In genomic region chr18:58862404-58862803, GRCh38 we compare ENCODE assay signal across 8 cellular contexts. TPM values are rescaled to one million over a fixed set of nuclear protein-coding genes. Genes with fewer than 3 reads are reported as not detected.
A peak's percentile ranks its signal among the peaks of the same experiment; 100 is the strongest.
DNase-seq lines count a peak whose midpoint lies in the region; ATAC-seq and TF ChIP-seq lines count a peak whose summit lies in the region.

No MANE protein-coding gene starts in this region.

- no peaks in the 10 kb centered on the region for H3K36me3 Mint-ChIP-seq in activated CD8-positive, alpha-beta memory T cell treated with anti-CD3 and anti-CD28 coated beads, Interleukin-2, amount 10 ng/mL, durations not matched to agents 7 days and 5 days
- no peaks in the 10 kb centered on the region for H3K36me3 Mint-ChIP-seq in activated T-helper 1 cell treated with anti-CD3 and anti-CD28 coated beads, Interleukin-12 subunit alpha, Interleukin-12 subunit beta, Interleukin-2, Interleukin-4 antibody, amounts not matched to agents 30 ng/mL and 10 ng/mL and 1 ng/mL, durations not matched to agents 14 hours and 24 hours and 36 hours (ENCODE audit: low read depth)

- CTCF ChIA-PET in activated CD8-positive, alpha-beta memory T cell treated with anti-CD3 and anti-CD28 coated beads, Interleukin-2, amount 10 ng/mL, durations not matched to agents 7 days and 5 days (lab: Charles Lee): no interaction called here

- H3K27ac Mint-ChIP-seq in activated CD8-positive, alpha-beta memory T cell treated with anti-CD3 and anti-CD28 coated beads, Interleukin-2, amount 10 ng/mL, durations not matched to agents 7 days and 5 days: peak overlapping the region; percentile 72
- H3K27ac Mint-ChIP-seq in activated T-helper 1 cell treated with anti-CD3 and anti-CD28 coated beads, Interleukin-12 subunit alpha, Interleukin-12 subunit beta, Interleukin-2, Interleukin-4 antibody, amounts not matched to agents 30 ng/mL and 10 ng/mL and 1 ng/mL, durations not matched to agents 14 hours and 24 hours and 36 hours: no peak overlapping the region

- no peak for DNase-seq in activated CD8-positive, alpha-beta memory T cell treated with anti-CD3 and anti-CD28 coated beads, Interleukin-2, amount 10 ng/mL, durations not matched to agents 7 days and 5 days
- DNase-seq in activated CD8-positive, alpha-beta memory T cell treated with anti-CD3 and anti-CD28 coated beads, Interleukin-2, amount 50 U/mL, for 48 hours: no peak
- no peak for DNase-seq in activated T-helper 1 cell treated with anti-CD3 and anti-CD28 coated beads, Interleukin-12 subunit alpha, Interleukin-12 subunit beta, Interleukin-2, Interleukin-4 antibody, amounts not matched to agents 30 ng/mL and 10 ng/mL and 1 ng/mL, durations not matched to agents 14 hours and 24 hours and 36 hours (ENCODE audit: low spot score)
- no peak for DNase-seq in thoracic aorta (ENCODE audit: low spot score)

- H3K4me1 ChIP-seq in thoracic aorta (ENCODE audit: control insufficient read depth in 1 of 2, low read depth in 2 of 2): peaks cover 62 to 81% of the 10 kb centered on the region in 2 donors

- H3K36me3 ChIP-seq in thoracic aorta: no peaks in the 10 kb centered on the region

- H3K4me1 Mint-ChIP-seq in activated CD8-positive, alpha-beta memory T cell treated with anti-CD3 and anti-CD28 coated beads, Interleukin-2, amount 10 ng/mL, durations not matched to agents 7 days and 5 days: peaks cover 4% of the 10 kb centered on the region
- H3K4me1 Mint-ChIP-seq in activated T-helper 1 cell treated with anti-CD3 and anti-CD28 coated beads, Interleukin-12 subunit alpha, Interleukin-12 subunit beta, Interleukin-2, Interleukin-4 antibody, amounts not matched to agents 30 ng/mL and 10 ng/mL and 1 ng/mL, durations not matched to agents 14 hours and 24 hours and 36 hours (ENCODE audit: low read depth): no peaks in the 10 kb centered on the region

- H3K27me3 ChIP-seq in layer of hippocampus (ENCODE audit: control insufficient read depth, insufficient read depth, low read length): no peaks in the 10 kb centered on the region
- H3K27me3 ChIP-seq in thoracic aorta (replicated peaks; ENCODE audit: insufficient read depth): no peaks in the 10 kb centered on the region

- H3K27ac ChIP-seq in layer of hippocampus (ENCODE audit: low read depth, low read length) (peak overlapping the region; percentile 97), thoracic aorta (peak overlapping the region; percentile 90 to 92)

- peaks cover 64% of the 10 kb centered on the region for H3K27me3 Mint-ChIP-seq in activated CD8-positive, alpha-beta memory T cell treated with anti-CD3 and anti-CD28 coated beads, Interleukin-2, amount 10 ng/mL, durations not matched to agents 7 days and 5 days
- peaks cover 72% of the 10 kb centered on the region for H3K27me3 Mint-ChIP-seq in activated T-helper 1 cell treated with anti-CD3 and anti-CD28 coated beads, Interleukin-12 subunit alpha, Interleukin-12 subunit beta, Interleukin-2, Interleukin-4 antibody, amounts not matched to agents 30 ng/mL and 10 ng/mL and 1 ng/mL, durations not matched to agents 14 hours and 24 hours and 36 hours (ENCODE audit: insufficient read depth)

- H3K4me3 ChIP-seq in thoracic aorta: peak overlapping the region; percentile 62

- peak overlapping the region; percentile 59 for H3K4me3 Mint-ChIP-seq in activated CD8-positive, alpha-beta memory T cell treated with anti-CD3 and anti-CD28 coated beads, Interleukin-2, amount 10 ng/mL, durations not matched to agents 7 days and 5 days
- peak overlapping the region; percentile 55 for H3K4me3 Mint-ChIP-seq in activated T-helper 1 cell treated with anti-CD3 and anti-CD28 coated beads, Interleukin-12 subunit alpha, Interleukin-12 subunit beta, Interleukin-2, Interleukin-4 antibody, amounts not matched to agents 30 ng/mL and 10 ng/mL and 1 ng/mL, durations not matched to agents 14 hours and 24 hours and 36 hours

- ATAC-seq in activated CD8-positive, alpha-beta memory T cell treated with anti-CD3 and anti-CD28 coated beads, Interleukin-2, amount 10 ng/mL, durations not matched to agents 7 days and 5 days: no peak
- ATAC-seq in thoracic aorta (ENCODE audit: insufficient number of reproducible peaks, low FRiP score, low read depth) (no peak), GM21360 (IDR thresholded peaks at IDR 0.05; ENCODE audit: unreplicated experiment) (no peak), GM18519 (IDR thresholded peaks at IDR 0.05; ENCODE audit: low FRiP score, unreplicated experiment) (no peak), GM19023 (IDR thresholded peaks at IDR 0.05; ENCODE audit: unreplicated experiment) (no peak)

- no peaks in the 10 kb centered on the region for H3K9me3 ChIP-seq in thoracic aorta

- no peak for TF ChIP-seq CTCF in thoracic aorta (IDR thresholded peaks at IDR 0.05)

- intact Hi-C loops in activated T-helper 1 cell treated with anti-CD3 and anti-CD28 coated beads, Interleukin-12 subunit alpha, Interleukin-12 subunit beta, Interleukin-2, Interleukin-4 antibody, amounts not matched to agents 30 ng/mL and 10 ng/mL and 1 ng/mL, durations not matched to agents 14 hours and 24 hours and 36 hours (cut with micrococcal nuclease): no loop called here

- no peaks in the 10 kb centered on the region for H3K9me3 Mint-ChIP-seq in activated CD8-positive, alpha-beta memory T cell treated with anti-CD3 and anti-CD28 coated beads, Interleukin-2, amount 10 ng/mL, durations not matched to agents 7 days and 5 days (ENCODE audit: low read depth)
- H3K9me3 Mint-ChIP-seq in activated T-helper 1 cell treated with anti-CD3 and anti-CD28 coated beads, Interleukin-12 subunit alpha, Interleukin-12 subunit beta, Interleukin-2, Interleukin-4 antibody, amounts not matched to agents 30 ng/mL and 10 ng/mL and 1 ng/mL, durations not matched to agents 14 hours and 24 hours and 36 hours: no peaks in the 10 kb centered on the region

RNA-seq across cellular contexts. Expression of gene ZNF532, which starts 2.3 kb away (rescaled TPM):
- total RNA-seq in activated CD8-positive, alpha-beta memory T cell treated with anti-CD3 and anti-CD28 coated beads, Interleukin-2, amount 10 ng/mL, durations not matched to agents 7 days and 5 days: 1 to 10 TPM; 2.4 to 3.5 TPM
- 0.71 and 1.5 TPM in 2 replicates for total RNA-seq in activated T-helper 1 cell treated with anti-CD3 and anti-CD28 coated beads, Interleukin-12 subunit alpha, Interleukin-12 subunit beta, Interleukin-2, Interleukin-4 antibody, amounts not matched to agents 30 ng/mL and 10 ng/mL and 1 ng/mL, durations not matched to agents 14 hours and 24 hours and 36 hours
- 100 to 1,000 TPM; 133 to 211 TPM for total RNA-seq in thoracic aorta

Comparison
In these comparisons a context has a peak if more than half of its experiments do, and no peak if none do; other contexts are left out.
1. RNA of gene ZNF532, which starts 2.3 kb away (total RNA-seq): 133 to 211 TPM in thoracic aorta; 2.4 to 3.5 TPM in activated CD8-positive, alpha-beta memory T cell treated with anti-CD3 and anti-CD28 coated beads, Interleukin-2, amount 10 ng/mL, durations not matched to agents 7 days and 5 days and 0.71 to 1.5 TPM in activated T-helper 1 cell treated with anti-CD3 and anti-CD28 coated beads, Interleukin-12 subunit alpha, Interleukin-12 subunit beta, Interleukin-2, Interleukin-4 antibody, amounts not matched to agents 30 ng/mL and 10 ng/mL and 1 ng/mL, durations not matched to agents 14 hours and 24 hours and 36 hours; every median in the first group is over 10 times any median in the second.